In genomic region chr17:39118674-39119419, GRCh38 we compare ENCODE assay signal across 15 cellular contexts. TPM values are rescaled to one million over a fixed set of nuclear protein-coding genes. Genes with fewer than 3 reads are reported as not detected.
DNase-seq lines count a peak whose midpoint lies in the region; ATAC-seq and TF ChIP-seq lines count a peak whose summit lies in the region.
"Had no signal": no experiment of that assay in that cellular context is flagged by ENCODE, and none has a peak within 500 bp of the region (broad histone marks: within the 10 kb centered on the region; RNA-seq: fewer than 3 reads in every experiment).

No MANE protein-coding gene starts in this region.

- peak overlapping the region; percentile 27 for H3K27ac Mint-ChIP-seq in T-helper 17 cell
- H3K27ac Mint-ChIP-seq: mesothelial cell of epicardium had no signal

- H3K27me3 ChIP-seq in WERI-Rb-1 (ENCODE audit: insufficient read depth, low read depth, severe bottlenecking), result no peaks in the 10 kb centered on the region

- H3K27me3 Mint-ChIP-seq in T-helper 17 cell, result no peaks in the 10 kb centered on the region

- ATAC-seq in HG03175 (IDR thresholded peaks at IDR 0.05; ENCODE audit: unreplicated experiment) (peak; percentile 79), T-helper 17 cell (peak; percentile 42), omental fat pad (ENCODE audit: low FRiP score) (no peak), GM21619 (IDR thresholded peaks at IDR 0.05; ENCODE audit: unreplicated experiment) (no peak)

- TF ChIP-seq CTCF in omental fat pad (IDR thresholded peaks at IDR 0.05), result no peak
- no peak for TF ChIP-seq CTCF in WERI-Rb-1 (IDR thresholded peaks at IDR 0.05; ENCODE audit: low read depth, low read length)

- H3K4me3 ChIP-seq in WERI-Rb-1 (ENCODE audit: low read depth, low read length), result no peak overlapping the region
- H3K4me3 ChIP-seq: skin epidermis had no signal

- peaks cover 7% of the 10 kb centered on the region for H3K4me1 Mint-ChIP-seq in T-helper 17 cell

- H3K4me3 Mint-ChIP-seq in T-helper 17 cell, result no peak overlapping the region
- H3K4me3 Mint-ChIP-seq: mesothelial cell of epicardium had no signal

- H3K9me3 ChIP-seq in T-helper 17 cell (ENCODE audit: control insufficient read depth, low read length, poor library complexity, severe bottlenecking), result no peaks in the 10 kb centered on the region
- no peaks in the 10 kb centered on the region for H3K9me3 ChIP-seq in WERI-Rb-1 (ENCODE audit: severe bottlenecking)

- H3K36me3 ChIP-seq in WERI-Rb-1, result no peaks in the 10 kb centered on the region

- H3K27ac ChIP-seq in WERI-Rb-1, result no peak overlapping the region

- DNase-seq in Ammon's horn (ENCODE audit: low spot score) (peak; percentile 61), GM19238 (ENCODE audit: insufficient read length, low spot score) (peak; percentile 50), T-helper 17 cell (no peak), omental fat pad (ENCODE audit: low spot score) (no peak), WERI-Rb-1 (no peak), ecto neural progenitor cell (ENCODE audit: low spot score) (no peak)
- DNase-seq: glutamatergic neuron; NCI-H82; stimulated activated naive CD4-positive, alpha-beta T cell treated with Interleukin-2 at 50 U/mL for 16 hours had no signal

- H3K36me3 Mint-ChIP-seq in T-helper 17 cell (ENCODE audit: low read depth), result peaks cover 2% of the 10 kb centered on the region
- H3K36me3 Mint-ChIP-seq: mesothelial cell of epicardium had no signal

RNA-seq across cellular contexts. Expression of gene PLXDC1, which starts 32.6 kb away (rescaled TPM):
- total RNA-seq in T-helper 17 cell, result 10 to 100 TPM in 1 of 2 donors, 1 to 10 TPM in 1; 7.5 to 11.7 TPM
- 10 to 100 TPM in 2 of 4 donors, 1 to 10 TPM in 2; 6.5 to 21.6 (median 9.1) TPM for total RNA-seq in omental fat pad

RNA-seq across cellular contexts. Expression of gene ARL5C, which starts 47.1 kb away (rescaled TPM):
- not detected for total RNA-seq in T-helper 17 cell
- not detected for total RNA-seq in omental fat pad
- total RNA-seq: A673, M059J, mesothelial cell of epicardium had no signal

Comparison
In these comparisons a context has a peak if more than half of its experiments do, and no peak if none do; other contexts are left out.
1. DNase-seq: peak in Ammon's horn (single experiment) and GM19238 (single experiment); none in T-helper 17 cell (0 of 3), omental fat pad (single experiment), WERI-Rb-1 (single experiment) and ecto neural progenitor cell (single experiment).
2. ATAC-seq: peak in HG03175 (single experiment) and T-helper 17 cell (single experiment); none in omental fat pad (single experiment) and GM21619 (single experiment).